Comparison of ENCODE assay signal across 1 cellular context in the genomic region with DNA sequence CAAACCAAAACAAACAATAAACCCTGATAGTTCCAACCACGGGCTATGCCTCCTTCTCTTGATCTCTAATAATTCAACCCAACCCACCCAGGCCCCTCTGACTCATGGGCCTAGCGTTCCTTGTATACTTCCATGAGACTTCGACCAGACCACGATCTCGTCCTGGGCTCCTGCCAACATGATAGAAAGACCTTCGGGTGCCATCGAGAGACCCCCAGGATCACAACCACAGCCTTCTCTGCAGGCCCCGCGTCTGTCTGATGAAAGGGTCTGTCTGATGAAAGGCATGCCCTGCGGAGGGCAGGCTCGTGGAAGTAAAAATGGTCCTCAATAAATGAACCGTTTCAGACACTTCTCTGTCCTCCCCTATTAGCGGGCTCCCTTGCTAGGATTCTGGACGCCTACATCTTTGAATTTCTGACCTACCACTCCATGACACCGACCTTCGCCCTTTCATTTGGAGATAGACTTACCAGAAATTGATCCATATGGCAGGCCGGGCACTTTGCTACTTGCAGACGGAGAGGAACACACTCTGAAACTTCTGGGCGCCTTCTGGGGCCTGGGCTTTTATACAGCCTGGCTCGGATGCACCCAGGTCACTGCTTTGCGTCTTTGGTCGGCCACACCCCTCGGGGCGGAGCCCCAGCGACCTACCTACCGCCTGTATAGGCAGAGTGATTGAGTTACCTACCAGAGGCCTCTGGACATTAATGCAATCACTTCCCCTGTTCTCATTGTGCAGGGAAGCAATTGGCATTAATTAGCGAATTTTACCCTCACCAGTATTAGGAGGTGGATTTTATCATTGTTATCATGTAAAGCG.
TF ChIP-seq lines count a peak whose summit lies in the region.

No MANE protein-coding gene starts in this region.

TF ChIP-seq in K562, 482 proteins besides CTCF, POLR2A, EP300 and RAD21:
- TF ChIP-seq CGGBP1 (CRISPR knock-in tag; IDR thresholded peaks at IDR 0.05) (no peak), ZNF780A (CRISPR knock-in tag; IDR thresholded peaks at IDR 0.05) (no peak), HDAC2 (IDR thresholded peaks at IDR 0.05) (no peak), TCFL5 (CRISPR knock-in tag; conservative IDR thresholded peaks at IDR 0.05) (no peak), ZNF551 (CRISPR knock-in tag; IDR thresholded peaks at IDR 0.05) (no peak), NR2F6 (CRISPR knock-in tag; IDR thresholded peaks at IDR 0.05) (no peak), THRAP3 (IDR thresholded peaks at IDR 0.05; ENCODE audit: borderline replicate concordance) (no peak), ZNF253 (CRISPR knock-in tag; conservative IDR thresholded peaks at IDR 0.05) (no peak), XRCC3 (IDR thresholded peaks at IDR 0.05) (no peak), SMAD2 (IDR thresholded peaks at IDR 0.05; ENCODE audit: low read depth, low read length) (no peak), ZNF224 (CRISPR knock-in tag; IDR thresholded peaks at IDR 0.05) (no peak), NFIC (IDR thresholded peaks at IDR 0.05) (no peak), FOXO4 (CRISPR knock-in tag; IDR thresholded peaks at IDR 0.05) (no peak), SNIP1 (IDR thresholded peaks at IDR 0.05; ENCODE audit: low read depth) (no peak), HLTF (IDR thresholded peaks at IDR 0.05) (no peak)
- TF ChIP-seq, protein P1, sequence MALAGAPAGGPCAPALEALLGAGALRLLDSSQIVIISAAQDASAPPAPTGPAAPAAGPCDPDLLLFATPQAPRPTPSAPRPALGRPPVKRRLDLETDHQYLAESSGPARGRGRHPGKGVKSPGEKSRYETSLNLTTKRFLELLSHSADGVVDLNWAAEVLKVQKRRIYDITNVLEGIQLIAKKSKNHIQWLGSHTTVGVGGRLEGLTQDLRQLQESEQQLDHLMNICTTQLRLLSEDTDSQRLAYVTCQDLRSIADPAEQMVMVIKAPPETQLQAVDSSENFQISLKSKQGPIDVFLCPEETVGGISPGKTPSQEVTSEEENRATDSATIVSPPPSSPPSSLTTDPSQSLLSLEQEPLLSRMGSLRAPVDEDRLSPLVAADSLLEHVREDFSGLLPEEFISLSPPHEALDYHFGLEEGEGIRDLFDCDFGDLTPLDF (CRISPR knock-in tag; IDR thresholded peaks at IDR 0.05) = no peak
- TF ChIP-seq, protein P2, sequence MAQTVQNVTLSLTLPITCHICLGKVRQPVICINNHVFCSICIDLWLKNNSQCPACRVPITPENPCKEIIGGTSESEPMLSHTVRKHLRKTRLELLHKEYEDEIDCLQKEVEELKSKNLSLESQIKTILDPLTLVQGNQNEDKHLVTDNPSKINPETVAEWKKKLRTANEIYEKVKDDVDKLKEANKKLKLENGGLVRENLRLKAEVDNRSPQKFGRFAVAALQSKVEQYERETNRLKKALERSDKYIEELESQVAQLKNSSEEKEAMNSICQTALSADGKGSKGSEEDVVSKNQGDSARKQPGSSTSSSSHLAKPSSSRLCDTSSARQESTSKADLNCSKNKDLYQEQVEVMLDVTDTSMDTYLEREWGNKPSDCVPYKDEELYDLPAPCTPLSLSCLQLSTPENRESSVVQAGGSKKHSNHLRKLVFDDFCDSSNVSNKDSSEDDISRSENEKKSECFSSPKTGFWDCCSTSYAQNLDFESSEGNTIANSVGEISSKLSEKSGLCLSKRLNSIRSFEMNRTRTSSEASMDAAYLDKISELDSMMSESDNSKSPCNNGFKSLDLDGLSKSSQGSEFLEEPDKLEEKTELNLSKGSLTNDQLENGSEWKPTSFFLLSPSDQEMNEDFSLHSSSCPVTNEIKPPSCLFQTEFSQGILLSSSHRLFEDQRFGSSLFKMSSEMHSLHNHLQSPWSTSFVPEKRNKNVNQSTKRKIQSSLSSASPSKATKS (CRISPR knock-in tag; IDR thresholded peaks at IDR 0.05) = no peak
- TF ChIP-seq, protein P3, sequence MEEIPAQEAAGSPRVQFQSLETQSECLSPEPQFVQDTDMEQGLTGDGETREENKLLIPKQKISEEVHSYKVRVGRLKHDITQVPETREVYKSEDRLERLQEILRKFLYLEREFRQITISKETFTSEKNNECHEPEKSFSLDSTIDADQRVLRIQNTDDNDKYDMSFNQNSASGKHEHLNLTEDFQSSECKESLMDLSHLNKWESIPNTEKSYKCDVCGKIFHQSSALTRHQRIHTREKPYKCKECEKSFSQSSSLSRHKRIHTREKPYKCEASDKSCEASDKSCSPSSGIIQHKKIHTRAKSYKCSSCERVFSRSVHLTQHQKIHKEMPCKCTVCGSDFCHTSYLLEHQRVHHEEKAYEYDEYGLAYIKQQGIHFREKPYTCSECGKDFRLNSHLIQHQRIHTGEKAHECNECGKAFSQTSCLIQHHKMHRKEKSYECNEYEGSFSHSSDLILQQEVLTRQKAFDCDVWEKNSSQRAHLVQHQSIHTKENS (CRISPR knock-in tag; IDR thresholded peaks at IDR 0.05) = no peak
- TF ChIP-seq, protein P4, sequence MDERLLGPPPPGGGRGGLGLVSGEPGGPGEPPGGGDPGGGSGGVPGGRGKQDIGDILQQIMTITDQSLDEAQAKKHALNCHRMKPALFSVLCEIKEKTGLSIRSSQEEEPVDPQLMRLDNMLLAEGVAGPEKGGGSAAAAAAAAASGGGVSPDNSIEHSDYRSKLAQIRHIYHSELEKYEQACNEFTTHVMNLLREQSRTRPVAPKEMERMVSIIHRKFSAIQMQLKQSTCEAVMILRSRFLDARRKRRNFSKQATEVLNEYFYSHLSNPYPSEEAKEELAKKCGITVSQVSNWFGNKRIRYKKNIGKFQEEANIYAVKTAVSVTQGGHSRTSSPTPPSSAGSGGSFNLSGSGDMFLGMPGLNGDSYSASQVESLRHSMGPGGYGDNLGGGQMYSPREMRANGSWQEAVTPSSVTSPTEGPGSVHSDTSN (CRISPR knock-in tag; IDR thresholded peaks at IDR 0.05; ENCODE audit: low read depth) = no peak
- TF ChIP-seq, protein P4 (tag; conservative IDR thresholded peaks at IDR 0.05; ENCODE audit: low read depth) = no peak
